ENCODE assay signal across 9 cellular contexts in the genomic region with DNA sequence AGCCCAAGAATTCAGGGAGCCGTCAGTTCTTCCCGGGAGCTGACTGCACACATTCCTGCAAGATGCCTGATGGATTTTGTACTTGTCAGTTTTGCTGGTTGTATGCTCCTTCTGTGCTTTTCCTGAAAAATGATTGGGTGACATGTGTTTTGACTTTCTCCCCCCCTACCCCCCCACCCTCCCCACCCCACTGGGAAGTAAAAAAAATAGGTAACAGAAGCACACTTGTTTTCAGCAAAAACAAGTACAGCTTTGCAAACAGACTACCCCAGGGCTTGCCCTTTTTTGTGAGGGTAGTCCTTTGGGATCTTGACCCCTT. TPM values are rescaled to one million over a fixed set of nuclear protein-coding genes. Genes with fewer than 3 reads are reported as not detected.
DNase-seq lines count a peak whose midpoint lies in the region; ATAC-seq and TF ChIP-seq lines count a peak whose summit lies in the region.
"Had no signal": no experiment of that assay in that cellular context is flagged by ENCODE, and none has a peak within 500 bp of the region (broad histone marks: within the 10 kb centered on the region; RNA-seq: fewer than 3 reads in every experiment).

No MANE protein-coding gene starts in this region.

- no peak for DNase-seq in central memory CD8-positive, alpha-beta T cell (ENCODE audit: low spot score in 2 of 2)
- DNase-seq in NCI-H1105 treated with DMSO at 0.1 percent for 48 hours (lab: John Stamatoyannopoulos, UW) (no peak), NCI-H748 treated with DMSO at 0.1 percent for 48 hours (lab: John Stamatoyannopoulos, UW) (no peak), CD1c-positive myeloid dendritic cell (ENCODE audit: extremely low spot score) (no peak)
- DNase-seq: cortex of kidney had no signal

- H3K27ac Mint-ChIP-seq in central memory CD8-positive, alpha-beta T cell (ENCODE audit: low read depth), result peak overlapping the region; percentile 82

- H3K27ac ChIP-seq in 22Rv1 (peak overlapping the region; percentile 64), HUES64 (ENCODE audit: low read depth, low read length) (no peak overlapping the region; the same call in 1 of the 2 replicates), mucosa of rectum (ENCODE audit: low read depth in 2 of 2, low read length in 2 of 2) (peak overlapping the region; percentile 84 to 87)

- no peaks in the 10 kb centered on the region for H3K27me3 ChIP-seq in HUES64 (ENCODE audit: insufficient read depth, low read length)
- H3K27me3 ChIP-seq in mucosa of rectum (ENCODE audit: control insufficient read depth in 2 of 2, insufficient read depth in 2 of 2, low read length in 2 of 2), result no peaks in the 10 kb centered on the region

- H3K4me1 Mint-ChIP-seq in central memory CD8-positive, alpha-beta T cell, result peaks cover 46% of the 10 kb centered on the region

- peak overlapping the region; percentile 85 for H3K4me3 ChIP-seq in HUES64 (ENCODE audit: low read length)
- peak overlapping the region; percentile 83 to 96 for H3K4me3 ChIP-seq in mucosa of rectum (ENCODE audit: low read length in 2 of 2)

- no peak for ATAC-seq in central memory CD8-positive, alpha-beta T cell (replicated peaks; ENCODE audit: extremely low read depth, poor library complexity, severe bottlenecking)
- no peak for ATAC-seq in HG03439 (IDR thresholded peaks at IDR 0.05; ENCODE audit: unreplicated experiment)

- TF ChIP-seq CTCF in 22Rv1 (IDR thresholded peaks at IDR 0.05), result no peak

- H3K9ac ChIP-seq in HUES64 (ENCODE audit: low read depth, low read length), result peak overlapping the region; percentile 84
- peak overlapping the region; percentile 87 to 94 for H3K9ac ChIP-seq in mucosa of rectum (ENCODE audit: low read depth in 1 of 2, low read length in 2 of 2)

- H3K36me3 Mint-ChIP-seq in central memory CD8-positive, alpha-beta T cell (ENCODE audit: insufficient read depth), result peaks cover 34% of the 10 kb centered on the region

- H3K9me3 Mint-ChIP-seq in central memory CD8-positive, alpha-beta T cell, result no peaks in the 10 kb centered on the region

- H3K4me1 ChIP-seq in HUES64 (ENCODE audit: insufficient read depth, low read length), result peaks cover 6% of the 10 kb centered on the region; the same call in 1 of the 2 replicates
- H3K4me1 ChIP-seq in mucosa of rectum (ENCODE audit: control insufficient read depth in 2 of 2, insufficient read depth in 2 of 2, low read length in 2 of 2), result peaks cover 15 to 18% of the 10 kb centered on the region in 2 donors

- WGBS in HUES64, result 22% methylated on average over 2 of the region's 2 CpGs

- H3K4me3 Mint-ChIP-seq in central memory CD8-positive, alpha-beta T cell, result peak overlapping the region; percentile 88

- H3K36me3 ChIP-seq in HUES64 (ENCODE audit: insufficient read depth, low read length) (peaks cover 48% of the 10 kb centered on the region), mucosa of rectum (ENCODE audit: control insufficient read depth in 2 of 2, insufficient read depth in 2 of 2, low read length in 2 of 2) (peaks cover 16 to 26% of the 10 kb centered on the region in 2 donors)

- no peaks in the 10 kb centered on the region for H3K9me3 ChIP-seq in HUES64 (ENCODE audit: insufficient read depth, low read depth, low read length)
- H3K9me3 ChIP-seq in mucosa of rectum (ENCODE audit: control insufficient read depth in 2 of 2, low read length in 2 of 2), result no peaks in the 10 kb centered on the region

- peaks cover 19% of the 10 kb centered on the region for H3K27me3 Mint-ChIP-seq in central memory CD8-positive, alpha-beta T cell

RNA-seq across cellular contexts. Expression of a gene that starts 1.1 kb away (rescaled TPM):
- polyA plus RNA-seq in HUES64 (2013, experiment 1 of 2), result 34.8 TPM
- 37.0 TPM for polyA plus RNA-seq in HUES64 (2013, experiment 2 of 2)
